In genomic region chr10:89355373-89355772, GRCh38 we compare ENCODE assay signal across 22 cellular contexts. TPM values are rescaled to one million over a fixed set of nuclear protein-coding genes. Genes with fewer than 3 reads are reported as not detected.
DNase-seq lines count a peak whose midpoint lies in the region; ATAC-seq, FAIRE-seq and TF ChIP-seq lines count a peak whose summit lies in the region.
"Had no signal": no experiment of that assay in that cellular context is flagged by ENCODE, and none has a peak within 500 bp of the region (broad histone marks: within the 10 kb centered on the region; RNA-seq: fewer than 3 reads in every experiment).

No MANE protein-coding gene starts in this region.

- CTCF ChIA-PET in A549 (lab: Yijun Ruan, JAX), result interaction anchor here (1.0 to 1.6 kb wide), 2 partner anchors 38 to 361 kb away, joined by 4 to 5 read pairs; no protein-coding TSS in a partner anchor
- CTCF ChIA-PET in activated CD4-positive, alpha-beta T cell treated with anti-CD3 and anti-CD28 coated beads for 36 hours (lab: Charles Lee), result interaction anchor here (1.3 kb wide), 1 partner anchor 12 kb away, joined by 5 read pairs; no protein-coding TSS in a partner anchor
- CTCF ChIA-PET in CD8-positive, alpha-beta T cell (lab: Charles Lee), result interaction anchor here (0.9 kb wide), 1 partner anchor 14 kb away, joined by 3 read pairs; no protein-coding TSS in a partner anchor

- no peak overlapping the region for H3K4me2 ChIP-seq in A549

- H3K36me3 Mint-ChIP-seq in activated CD4-positive, alpha-beta T cell treated with anti-CD3 and anti-CD28 coated beads for 36 hours (ENCODE audit: low read depth), result peaks cover 2% of the 10 kb centered on the region
- peaks cover 5% of the 10 kb centered on the region for H3K36me3 Mint-ChIP-seq in CD8-positive, alpha-beta T cell

- TF ChIP-seq EP300 in A549 (IDR thresholded peaks at IDR 0.05), result no peak

- no peaks in the 10 kb centered on the region for H3K36me3 ChIP-seq in CD8-positive, alpha-beta T cell (ENCODE audit: insufficient read depth, low read length)
- H3K36me3 ChIP-seq: HAP-1, neutrophil had no signal

- TF ChIP-seq POLR2A in A549 (IDR thresholded peaks at IDR 0.05; ENCODE audit: low read length) (no peak), H54 (IDR thresholded peaks at IDR 0.05; ENCODE audit: low read depth, low read length) (no peak)

- H3K4me1 Mint-ChIP-seq in activated CD4-positive, alpha-beta T cell treated with anti-CD3 and anti-CD28 coated beads for 36 hours, result peaks cover 20% of the 10 kb centered on the region
- no peaks in the 10 kb centered on the region for H3K4me1 Mint-ChIP-seq in CD8-positive, alpha-beta T cell (ENCODE audit: low read depth)
- H3K4me1 Mint-ChIP-seq: CD8-positive, alpha-beta memory T cell had no signal

- no peaks in the 10 kb centered on the region for H3K27me3 ChIP-seq in CD8-positive, alpha-beta T cell (ENCODE audit: insufficient read depth, low read length)

- intact Hi-C loops in activated CD4-positive, alpha-beta T cell treated with anti-CD3 and anti-CD28 coated beads for 36 hours (cut with DNase I, micrococcal nuclease), result no loop called here
- intact Hi-C loops in CD8-positive, alpha-beta T cell (cut with DNase I, micrococcal nuclease), result no loop called here

- peaks cover 33% of the 10 kb centered on the region for H3K4me1 ChIP-seq in A549
- H3K4me1 ChIP-seq in CD8-positive, alpha-beta T cell (ENCODE audit: insufficient read depth, low read length), result no peaks in the 10 kb centered on the region

- no peak for TF ChIP-seq CTCF in A549 (IDR thresholded peaks at IDR 0.05)
- TF ChIP-seq CTCF in fibroblast of mammary gland (conservative IDR thresholded peaks at IDR 0.05; ENCODE audit: control insufficient read depth, insufficient read depth, low read depth, low read length), result no peak
- TF ChIP-seq CTCF in CD8-positive, alpha-beta T cell (IDR thresholded peaks at IDR 0.05), result no peak

- H3K4me3 Mint-ChIP-seq in activated CD4-positive, alpha-beta T cell treated with anti-CD3 and anti-CD28 coated beads for 36 hours, result no peak overlapping the region
- no peak overlapping the region for H3K4me3 Mint-ChIP-seq in CD8-positive, alpha-beta T cell
- H3K4me3 Mint-ChIP-seq: activated CD4-positive, alpha-beta T cell treated with anti-CD3 and anti-CD28 coated beads, Interleukin-2, amount 10 ng/mL, durations not matched to agents 7 days and 5 days; CD8-positive, alpha-beta memory T cell had no signal

- POLR2A ChIA-PET in A549 (lab: Yijun Ruan, JAX), result no interaction called here
- POLR2A ChIA-PET in activated CD4-positive, alpha-beta T cell treated with anti-CD3 and anti-CD28 coated beads for 36 hours (lab: Charles Lee), result no interaction called here
- POLR2A ChIA-PET in CD8-positive, alpha-beta T cell (lab: Charles Lee), result no interaction called here

- H3K27ac ChIP-seq in A549, result no peak overlapping the region
- H3K27ac ChIP-seq in CD8-positive, alpha-beta T cell (ENCODE audit: low read depth, low read length), result no peak overlapping the region
- H3K27ac ChIP-seq: neutrophil, RWPE1 had no signal

- H3K9me3 Mint-ChIP-seq in activated CD4-positive, alpha-beta T cell treated with anti-CD3 and anti-CD28 coated beads for 36 hours (ENCODE audit: low read depth), result peaks cover 5% of the 10 kb centered on the region
- H3K9me3 Mint-ChIP-seq in CD8-positive, alpha-beta T cell, result no peaks in the 10 kb centered on the region
- H3K9me3 Mint-ChIP-seq: activated CD4-positive, alpha-beta T cell treated with anti-CD3 and anti-CD28 coated beads, Interleukin-2, amount 10 ng/mL, durations not matched to agents 7 days and 5 days had no signal

- no peak for DNase-seq in A549 (ENCODE audit: low read depth in 1 of 2, low spot score in 1 of 2)
- DNase-seq in H54 (ENCODE audit: insufficient read length, low spot score), result no peak
- peak; percentile 88 for DNase-seq in RPMI7951 (ENCODE audit: low read depth)
- DNase-seq in fibroblast of mammary gland (ENCODE audit: low read depth), result peak; percentile 95
- DNase-seq in activated CD4-positive, alpha-beta T cell treated with anti-CD3 and anti-CD28 coated beads for 36 hours, result no peak
- DNase-seq in CD8-positive, alpha-beta T cell, result no peak
- DNase-seq in stimulated activated CD8-positive, alpha-beta memory T cell treated with anti-CD3 and anti-CD28 coated beads, Interleukin-4, amount 100 ng/mL, for 48 hours, result no peak
- DNase-seq: activated CD4-positive, alpha-beta T cell treated with anti-CD3 and anti-CD28 coated beads, Interleukin-2, amount 10 ng/mL, durations not matched to agents 7 days and 5 days; activated naive CD4-positive, alpha-beta T cell treated with Interleukin-2 at 50 U/mL for 16 hours; aorta; CD8-positive, alpha-beta memory T cell; DND-41; NCI-H1694; stimulated activated naive CD4-positive, alpha-beta T cell; trophoblast cell had no signal

- H3K27me3 Mint-ChIP-seq in activated CD4-positive, alpha-beta T cell treated with anti-CD3 and anti-CD28 coated beads for 36 hours, result peaks cover 8% of the 10 kb centered on the region
- H3K27me3 Mint-ChIP-seq in CD8-positive, alpha-beta T cell (ENCODE audit: low read depth), result peaks cover 18% of the 10 kb centered on the region

- TF ChIP-seq RAD21 in A549 (conservative IDR thresholded peaks at IDR 0.05 in 1 of 2, IDR thresholded peaks at IDR 0.05 in 1 of 2), result no peak

- ATAC-seq in A549, result no peak
- no peak for ATAC-seq in HG03469 (IDR thresholded peaks at IDR 0.05; ENCODE audit: unreplicated experiment)
- no peak for ATAC-seq in activated CD4-positive, alpha-beta T cell treated with anti-CD3 and anti-CD28 coated beads for 36 hours
- ATAC-seq in CD8-positive, alpha-beta T cell, result no peak
- ATAC-seq: left lobe of liver had no signal

- FAIRE-seq in A549 (lab: Jason Lieb, UNC) (no peak), H54 (lab: Jason Lieb, UNC) (peak; percentile 58)

- no peak overlapping the region for H3K27ac Mint-ChIP-seq in activated CD4-positive, alpha-beta T cell treated with anti-CD3 and anti-CD28 coated beads for 36 hours
- H3K27ac Mint-ChIP-seq in CD8-positive, alpha-beta T cell, result no peak overlapping the region
- H3K27ac Mint-ChIP-seq: activated CD4-positive, alpha-beta T cell treated with anti-CD3 and anti-CD28 coated beads, Interleukin-2, amount 10 ng/mL, durations not matched to agents 7 days and 5 days; CD8-positive, alpha-beta memory T cell had no signal

- no peak overlapping the region for H3K4me3 ChIP-seq in A549
- H3K4me3 ChIP-seq in fibroblast of mammary gland (ENCODE audit: control insufficient read depth, low read depth, low read length), result no peak overlapping the region
- H3K4me3 ChIP-seq in CD8-positive, alpha-beta T cell (ENCODE audit: low read depth, low read length), result no peak overlapping the region
- H3K4me3 ChIP-seq: HAP-1 had no signal

- H3K9me3 ChIP-seq in A549, result 0 out of 3 replicates have a peak, but pooled peaks cover 3% of the 10 kb centered on the region
- H3K9me3 ChIP-seq in CD8-positive, alpha-beta T cell (ENCODE audit: low read length), result no peaks in the 10 kb centered on the region
- H3K9me3 ChIP-seq: HAP-1, neutrophil had no signal

- 83% methylated on average over 1 of the region's 1 CpG for WGBS in A549 (ENCODE audit: missing lambda C conversion rate)

RNA-seq across cellular contexts. Expression of gene IFIT1B, which starts 22.5 kb away (rescaled TPM):
- polyA plus RNA-seq in A549 (2011; rRNA removed) (not detected in 2 replicates), A549 (2017; fragmentation: RNase III; extraction: RNeasy Plus Mini Kit Qiagen cat#74134 plus additional on column Dnase treatment) (not detected in 3 replicates)
- not detected in 2 replicates for polyA plus RNA-seq in A549 (2012; cell fraction: cytosol; rRNA removed)
- not detected in 2 replicates for polyA plus RNA-seq in A549 (2012; cell fraction: nucleus; rRNA removed)
- polyA minus RNA-seq in A549 (2011; rRNA and poly(A)+ RNA removed), result not detected in 2 replicates
- total RNA-seq in RPMI7951 (2014; rRNA removed; shearing (Covaris generic)), result not detected in 2 replicates
- not detected for total RNA-seq in activated CD4-positive, alpha-beta T cell treated with anti-CD3 and anti-CD28 coated beads for 36 hours
- total RNA-seq in CD8-positive, alpha-beta T cell, result not detected
- total RNA-seq: activated CD4-positive, alpha-beta T cell treated with anti-CD3 and anti-CD28 coated beads, Interleukin-2, amount 10 ng/mL, durations not matched to agents 7 days and 5 days; CD8-positive, alpha-beta memory T cell; HT-29; left lobe of liver; renal cortical epithelial cell had no signal
- polyA plus RNA-seq: aorta had no signal

RNA-seq across cellular contexts. Expression of gene IFIT3, which starts 27.6 kb away (rescaled TPM):
- polyA plus RNA-seq in A549 (2011; rRNA removed) (1.5 and 1.6 TPM in 2 replicates), A549 (2017; fragmentation: RNase III; extraction: RNeasy Plus Mini Kit Qiagen cat#74134 plus additional on column Dnase treatment) (2.1 to 2.4 TPM (median 2.2 TPM) in 3 replicates)
- 0.33 and 0.36 TPM in 2 replicates for polyA plus RNA-seq in A549 (2012; cell fraction: cytosol; rRNA removed)
- polyA plus RNA-seq in A549 (2012; cell fraction: nucleus; rRNA removed), result 0.16 and 0.18 TPM in 2 replicates
- 0.10 and 0.41 TPM in 2 replicates for polyA minus RNA-seq in A549 (2011; rRNA and poly(A)+ RNA removed)
- 23.4 and 24.0 TPM in 2 replicates for total RNA-seq in RPMI7951 (2014; rRNA removed; shearing (Covaris generic))
- total RNA-seq in activated CD4-positive, alpha-beta T cell treated with anti-CD3 and anti-CD28 coated beads for 36 hours, result 10 to 100 TPM; 19.2 to 21.1 TPM
- 1 to 10 TPM; 4.8 to 5.2 TPM for total RNA-seq in CD8-positive, alpha-beta T cell

RNA-seq across cellular contexts. Expression of gene IFIT1, which starts 37.0 kb away (rescaled TPM):
- polyA plus RNA-seq in A549 (2011; rRNA removed), result 2.0 and 2.5 TPM in 2 replicates
- 0.40 and 0.52 TPM in 2 replicates for polyA plus RNA-seq in A549 (2012; cell fraction: cytosol; rRNA removed)
- polyA plus RNA-seq in A549 (2012; cell fraction: nucleus; rRNA removed), result 0.14 and 0.24 TPM in 2 replicates
- 2.1 to 3.7 TPM (median 2.8 TPM) in 3 replicates for polyA plus RNA-seq in A549 (2017; fragmentation: RNase III; extraction: RNeasy Plus Mini Kit Qiagen cat#74134 plus additional on column Dnase treatment)
- polyA minus RNA-seq in A549 (2011; rRNA and poly(A)+ RNA removed), result 0.17 and 0.29 TPM in 2 replicates
- 29.9 and 36.3 TPM in 2 replicates for total RNA-seq in RPMI7951 (2014; rRNA removed; shearing (Covaris generic))
- total RNA-seq in activated CD4-positive, alpha-beta T cell treated with anti-CD3 and anti-CD28 coated beads for 36 hours, result 1 to 10 TPM; 5.9 to 6.5 TPM
- total RNA-seq in CD8-positive, alpha-beta T cell, result 1 to 10 TPM; 1.9 to 2.5 TPM

RNA-seq across cellular contexts. Expression of gene IFIT2, which starts 53.5 kb away (rescaled TPM):
- polyA plus RNA-seq in A549 (2011; rRNA removed) (0.81 and 1.1 TPM in 2 replicates), A549 (2017; fragmentation: RNase III; extraction: RNeasy Plus Mini Kit Qiagen cat#74134 plus additional on column Dnase treatment) (0.75 to 0.94 TPM (median 0.77 TPM) in 3 replicates)
- polyA plus RNA-seq in A549 (2012; cell fraction: cytosol; rRNA removed), result 0.12 and 0.13 TPM in 2 replicates
- polyA plus RNA-seq in A549 (2012; cell fraction: nucleus; rRNA removed), result 0.04 and 0.06 TPM in 2 replicates
- polyA minus RNA-seq in A549 (2011; rRNA and poly(A)+ RNA removed), result 0.29 and 0.50 TPM in 2 replicates
- 5.8 and 6.0 TPM in 2 replicates for total RNA-seq in RPMI7951 (2014; rRNA removed; shearing (Covaris generic))
- 10 to 100 TPM; 38.2 to 43.5 TPM for total RNA-seq in activated CD4-positive, alpha-beta T cell treated with anti-CD3 and anti-CD28 coated beads for 36 hours
- total RNA-seq in CD8-positive, alpha-beta T cell, result 10 to 100 TPM; 18.4 TPM

RNA-seq across cellular contexts. Expression of gene IFIT5, which starts 59.0 kb away (rescaled TPM):
- polyA plus RNA-seq in A549 (2011; rRNA removed) (10.1 and 11.5 TPM in 2 replicates), A549 (2017; fragmentation: RNase III; extraction: RNeasy Plus Mini Kit Qiagen cat#74134 plus additional on column Dnase treatment) (7.8 to 8.0 TPM (median 7.9 TPM) in 3 replicates)
- 2.0 and 2.1 TPM in 2 replicates for polyA plus RNA-seq in A549 (2012; cell fraction: cytosol; rRNA removed)
- polyA plus RNA-seq in A549 (2012; cell fraction: nucleus; rRNA removed), result 0.95 and 1.3 TPM in 2 replicates
- polyA minus RNA-seq in A549 (2011; rRNA and poly(A)+ RNA removed), result 4.1 and 4.8 TPM in 2 replicates
- 20.8 and 28.7 TPM in 2 replicates for total RNA-seq in RPMI7951 (2014; rRNA removed; shearing (Covaris generic))
- total RNA-seq in activated CD4-positive, alpha-beta T cell treated with anti-CD3 and anti-CD28 coated beads for 36 hours, result 10 to 100 TPM; 14.4 to 14.9 TPM
- 10 to 100 TPM; 15.0 to 16.1 TPM for total RNA-seq in CD8-positive, alpha-beta T cell

Comparison
In these comparisons a context has a peak if more than half of its experiments do, and no peak if none do; other contexts are left out.
1. DNase-seq: peak in RPMI7951 (single experiment) and fibroblast of mammary gland (single experiment); none in A549 (0 of 2), H54 (single experiment), activated CD4-positive, alpha-beta T cell treated with anti-CD3 and anti-CD28 coated beads for 36 hours (single experiment), CD8-positive, alpha-beta T cell (0 of 7) and stimulated activated CD8-positive, alpha-beta memory T cell treated with anti-CD3 and anti-CD28 coated beads, Interleukin-4, amount 100 ng/mL, for 48 hours (single experiment).